Comparison of ENCODE assay signal across 1 cellular context in genomic region chr9:129500166-129500862, GRCh38.
TF ChIP-seq lines count a peak whose summit lies in the region.

No MANE protein-coding gene starts in this region.

TF ChIP-seq in H1, 55 proteins besides CTCF, POLR2A, EP300 and RAD21:
- TF ChIP-seq POLR2AphosphoS5 (IDR thresholded peaks at IDR 0.05; ENCODE audit: low read depth, low read length) (no peak), GTF2F1 (IDR thresholded peaks at IDR 0.05; ENCODE audit: borderline replicate concordance, low read depth, low read length) (no peak), E2F6 (IDR thresholded peaks at IDR 0.05) (peak; percentile 40; the same call in 1 of the 2 replicates), BACH1 (IDR thresholded peaks at IDR 0.05; ENCODE audit: low read length) (no peak)
